ENCODE assay signal across 1 cellular context in genomic region chr11:95419915-95420314, GRCh38.
TF ChIP-seq lines count a peak whose summit lies in the region.

No MANE protein-coding gene starts in this region.

TF ChIP-seq in GM23338, 12 proteins besides CTCF, POLR2A, EP300 and RAD21 (continued from another document):
- TF ChIP-seq, protein P1, sequence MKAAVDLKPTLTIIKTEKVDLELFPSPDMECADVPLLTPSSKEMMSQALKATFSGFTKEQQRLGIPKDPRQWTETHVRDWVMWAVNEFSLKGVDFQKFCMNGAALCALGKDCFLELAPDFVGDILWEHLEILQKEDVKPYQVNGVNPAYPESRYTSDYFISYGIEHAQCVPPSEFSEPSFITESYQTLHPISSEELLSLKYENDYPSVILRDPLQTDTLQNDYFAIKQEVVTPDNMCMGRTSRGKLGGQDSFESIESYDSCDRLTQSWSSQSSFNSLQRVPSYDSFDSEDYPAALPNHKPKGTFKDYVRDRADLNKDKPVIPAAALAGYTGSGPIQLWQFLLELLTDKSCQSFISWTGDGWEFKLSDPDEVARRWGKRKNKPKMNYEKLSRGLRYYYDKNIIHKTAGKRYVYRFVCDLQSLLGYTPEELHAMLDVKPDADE (IDR thresholded peaks at IDR 0.05), result no peak
- no peak for TF ChIP-seq ZNF462 (CRISPR knock-in tag; IDR thresholded peaks at IDR 0.05)
- no peak for TF ChIP-seq ZNF114 (CRISPR knock-in tag; IDR thresholded peaks at IDR 0.05)
- no peak for TF ChIP-seq ZNF331 (CRISPR knock-in tag; IDR thresholded peaks at IDR 0.05; ENCODE audit: low read depth)
- TF ChIP-seq EZH2phosphoT487 (IDR thresholded peaks at IDR 0.05; ENCODE audit: unreplicated experiment), result no peak
- TF ChIP-seq JUNB (IDR thresholded peaks at IDR 0.05; ENCODE audit: unreplicated experiment), result no peak
